Comparison of ENCODE assay signal across 8 cellular contexts in the genomic region with DNA sequence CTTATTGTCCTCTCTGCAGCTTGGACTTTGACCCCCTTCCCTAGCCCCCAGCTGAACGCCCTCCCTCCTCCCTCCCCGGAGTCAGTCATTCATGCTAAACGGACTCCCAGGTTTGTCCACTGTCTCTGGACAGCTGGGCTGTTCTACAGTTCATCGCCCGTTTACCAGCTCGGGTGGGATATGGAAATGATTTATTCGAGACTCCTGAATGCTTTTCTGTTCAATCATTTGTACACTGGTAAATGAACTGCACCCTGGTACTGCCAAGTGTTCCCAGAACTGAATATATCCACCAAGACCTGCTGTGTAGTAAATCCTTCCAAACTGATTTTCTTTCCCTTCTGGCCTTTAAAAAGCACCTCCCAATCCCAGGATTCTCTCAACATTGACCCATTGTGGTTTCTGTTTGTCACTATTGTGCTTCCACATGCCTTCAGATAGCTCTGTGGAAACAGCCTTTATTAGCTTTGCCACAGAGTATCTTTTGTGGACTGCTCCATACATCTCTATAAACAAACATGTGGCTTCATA. TPM values are rescaled to one million over a fixed set of nuclear protein-coding genes. Genes with fewer than 3 reads are reported as not detected.
DNase-seq lines count a peak whose midpoint lies in the region; ATAC-seq and TF ChIP-seq lines count a peak whose summit lies in the region.

No MANE protein-coding gene starts in this region.

- H3K4me1 Mint-ChIP-seq in type B pancreatic cell (ENCODE audit: unreplicated experiment): peaks cover 14% of the 10 kb centered on the region

- H3K27me3 ChIP-seq in IMR-90 (ENCODE audit: control insufficient read depth, insufficient read depth, low read length): peaks cover 5% of the 10 kb centered on the region
- no peaks in the 10 kb centered on the region for H3K27me3 ChIP-seq in lung (ENCODE audit: control insufficient read depth, insufficient read depth)

- no peak overlapping the region for H2BK20ac ChIP-seq in IMR-90 (ENCODE audit: low read depth, low read length)

- H3K56ac ChIP-seq in IMR-90 (ENCODE audit: extremely low read depth, insufficient read depth, low read length): no peak overlapping the region

- no peaks in the 10 kb centered on the region for H4K20me1 ChIP-seq in IMR-90 (ENCODE audit: insufficient read depth, low read length)

- TF ChIP-seq CTCF in IMR-90 (conservative IDR thresholded peaks at IDR 0.05; ENCODE audit: low read depth, low read length) (no peak), cardiac fibroblast (IDR thresholded peaks at IDR 0.05; ENCODE audit: low read depth, low read length) (no peak), lung (IDR thresholded peaks at IDR 0.05; ENCODE audit: control extremely low read depth, extremely low read depth) (no peak), type B pancreatic cell (conservative IDR thresholded peaks at IDR 0.05) (no peak)

- no peak overlapping the region for H2AK5ac ChIP-seq in IMR-90 (ENCODE audit: low read depth, low read length)

- H2BK120ac ChIP-seq in IMR-90 (ENCODE audit: low read depth, low read length): no peak overlapping the region

- no peak overlapping the region for H3K18ac ChIP-seq in IMR-90 (ENCODE audit: low read depth, low read length)

- peak overlapping the region; percentile 76 for H3K27ac Mint-ChIP-seq in type B pancreatic cell

- dilution Hi-C loops in IMR-90 (cut with HindIII; ENCODE audit: low sequenced_read_pairs, unreplicated experiment): no loop called here

- H3K27me3 Mint-ChIP-seq in type B pancreatic cell: peaks cover 4% of the 10 kb centered on the region

- peak overlapping the region; percentile 84 for H3K4me3 Mint-ChIP-seq in type B pancreatic cell

- no peak overlapping the region for H3K4ac ChIP-seq in IMR-90 (ENCODE audit: low read depth, low read length)

- H3K4me2 ChIP-seq in IMR-90 (ENCODE audit: low read depth, low read length): peak overlapping the region; percentile 83

- no peak overlapping the region for H4K5ac ChIP-seq in IMR-90 (ENCODE audit: low read depth, low read length)

- H3K9me1 ChIP-seq in IMR-90 (ENCODE audit: insufficient read depth, low read length): no peaks in the 10 kb centered on the region

- no peaks in the 10 kb centered on the region for H3K79me1 ChIP-seq in IMR-90 (ENCODE audit: low read depth in 1 of 2, low read length in 2 of 2)

- H3K36me3 ChIP-seq in IMR-90 (ENCODE audit: control insufficient read depth, insufficient read depth, low read length): no peaks in the 10 kb centered on the region
- no peaks in the 10 kb centered on the region for H3K36me3 ChIP-seq in lung (ENCODE audit: control insufficient read depth in 2 of 2, insufficient read depth in 2 of 2, low read length in 2 of 2)

- intact Hi-C loops in IMR-90 (cut with micrococcal nuclease): loop anchor here (10.0 kb wide), 1 partner anchor 129 kb away; no protein-coding TSS in a partner anchor

- DNase-seq in AG20443 (ENCODE audit: low spot score) (peak; percentile 10), IMR-90 (no peak), cardiac fibroblast (ENCODE audit: low read depth in 2 of 2) (peak; percentile 11 to 24), lung (ENCODE audit: low spot score) (no peak), type B pancreatic cell (ENCODE audit: extremely low spot score, unreplicated experiment) (no peak), AML-193 (lab: John Stamatoyannopoulos, UW) (no peak), NCI-H1092 treated with DMSO at 0.1 percent for 48 hours (lab: John Stamatoyannopoulos, UW) (no peak)

- TF ChIP-seq POLR2A in IMR-90 (IDR thresholded peaks at IDR 0.05; ENCODE audit: low read depth, low read length): no peak

- H3K14ac ChIP-seq in IMR-90 (replicated peaks; ENCODE audit: low read depth, low read length): no peak overlapping the region

- H2BK15ac ChIP-seq in IMR-90 (ENCODE audit: low read depth, low read length): no peak overlapping the region

- H2BK5ac ChIP-seq in IMR-90 (ENCODE audit: low read depth, low read length, poor library complexity, severe bottlenecking): no peak overlapping the region

- POLR2A ChIA-PET in IMR-90 (lab: Charles Lee; ENCODE audit: unreplicated experiment): no interaction called here

- H3K4me3 ChIP-seq in IMR-90 (ENCODE audit: insufficient read depth, low read depth, low read length) (peak overlapping the region; percentile 37), cardiac fibroblast (replicated peaks in 1 of 2; ENCODE audit: low read depth in 2 of 2, low read length in 2 of 2) (peak overlapping the region; percentile 66 to 74), lung (peak overlapping the region; percentile 16)

- no peak overlapping the region for H4K8ac ChIP-seq in IMR-90 (ENCODE audit: low read depth in 2 of 2, low read length in 2 of 2)

- no peak overlapping the region for H2AK9ac ChIP-seq in IMR-90 (replicated peaks; ENCODE audit: low read depth, low read length, poor library complexity)

- H3K9me3 Mint-ChIP-seq in type B pancreatic cell: no peaks in the 10 kb centered on the region

- H4K91ac ChIP-seq in IMR-90 (ENCODE audit: insufficient read depth, low read depth, low read length): no peak overlapping the region

- in situ Hi-C loops in IMR-90 (cut with MboI; ENCODE audit: low sequenced_read_pairs): no loop called here

- H3K4me1 ChIP-seq in IMR-90 (ENCODE audit: control insufficient read depth, insufficient read depth, low read length): no peaks in the 10 kb centered on the region
- H3K4me1 ChIP-seq in lung (ENCODE audit: control insufficient read depth in 2 of 2, insufficient read depth in 2 of 2, low read length in 2 of 2): peaks cover 0 to 4% of the 10 kb centered on the region in 2 donors

- H3K9me3 ChIP-seq in IMR-90 (ENCODE audit: control insufficient read depth, insufficient read depth, low read length) (no peaks in the 10 kb centered on the region), lung (ENCODE audit: control insufficient read depth in 2 of 2, insufficient read depth in 1 of 2, low read length in 1 of 2) (no peaks in the 10 kb centered on the region)

- BruUV-seq in IMR-90 (replicated peaks; lab: Mats Ljungman, UMichigan): no TSS peak

- CTCF ChIA-PET in IMR-90 (lab: Yijun Ruan, JAX): no interaction called here

- peak overlapping the region; percentile 93 for H2AFZ ChIP-seq in IMR-90 (replicated peaks; ENCODE audit: low read length, poor library complexity)

- no peak for TF ChIP-seq RAD21 in IMR-90 (IDR thresholded peaks at IDR 0.05; ENCODE audit: low read length)

- ATAC-seq in IMR-90 (ENCODE audit: low read depth): no peak; the same call in 1 of the 2 replicates
- no peak for ATAC-seq in lung (ENCODE audit: insufficient read depth, low FRiP score)
- ATAC-seq in HG03108 (IDR thresholded peaks at IDR 0.05; ENCODE audit: unreplicated experiment): no peak

- H3K9ac ChIP-seq in IMR-90 (ENCODE audit: low read depth, low read length): peak overlapping the region; percentile 19; the same call in 1 of the 2 replicates

- H3K23ac ChIP-seq in IMR-90 (ENCODE audit: low read depth, low read length): no peak overlapping the region

- WGBS in IMR-90 (ENCODE audit: extremely low coverage in 2 of 2, insufficient read length in 1 of 2), 2 experiments: no CpG with 5 or more reads among the region's 7 CpGs
- WGBS in lung, 2 donors: 6 to 9% methylated on average over 7 of the region's 7 CpGs

- no peaks in the 10 kb centered on the region for H3K36me3 Mint-ChIP-seq in type B pancreatic cell

- no peak overlapping the region; the same call in 1 of the 2 replicates for H3K27ac ChIP-seq in IMR-90 (ENCODE audit: insufficient read depth, low read length)
- peak overlapping the region; percentile 80 to 88 for H3K27ac ChIP-seq in lung (ENCODE audit: low read depth in 1 of 2, low read length in 1 of 2)

TF ChIP-seq in IMR-90, 13 proteins besides CTCF, POLR2A, EP300 and RAD21:
- TF ChIP-seq CEBPB (IDR thresholded peaks at IDR 0.05; ENCODE audit: low read depth, low read length) (no peak), RFX5 (IDR thresholded peaks at IDR 0.05; ENCODE audit: low read depth, low read length) (no peak), BHLHE40 (IDR thresholded peaks at IDR 0.05; ENCODE audit: low read depth, low read length) (no peak)
- TF ChIP-seq, protein P1, sequence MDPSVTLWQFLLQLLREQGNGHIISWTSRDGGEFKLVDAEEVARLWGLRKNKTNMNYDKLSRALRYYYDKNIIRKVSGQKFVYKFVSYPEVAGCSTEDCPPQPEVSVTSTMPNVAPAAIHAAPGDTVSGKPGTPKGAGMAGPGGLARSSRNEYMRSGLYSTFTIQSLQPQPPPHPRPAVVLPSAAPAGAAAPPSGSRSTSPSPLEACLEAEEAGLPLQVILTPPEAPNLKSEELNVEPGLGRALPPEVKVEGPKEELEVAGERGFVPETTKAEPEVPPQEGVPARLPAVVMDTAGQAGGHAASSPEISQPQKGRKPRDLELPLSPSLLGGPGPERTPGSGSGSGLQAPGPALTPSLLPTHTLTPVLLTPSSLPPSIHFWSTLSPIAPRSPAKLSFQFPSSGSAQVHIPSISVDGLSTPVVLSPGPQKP (IDR thresholded peaks at IDR 0.05; ENCODE audit: borderline replicate concordance, low read depth, low read length): no peak

RNA-seq across cellular contexts. Expression of a gene that starts 0.8 kb away (rescaled TPM):
- total RNA-seq in IMR-90 (2012; rRNA removed) (1.1 TPM in 2 replicates), lung (10 to 100 TPM; 21.0 to 36.5 TPM), type B pancreatic cell (ENCODE audit: low replicate concordance) (25.7 and 28.5 TPM in 2 replicates)
- polyA plus RNA-seq in IMR-90 (2012; rRNA removed) (0.34 and 0.38 TPM in 2 replicates), lung (1 to 10 TPM; 5.2 to 5.6 TPM)
- 0.02 and 0.05 TPM in 2 replicates for polyA plus RNA-seq in IMR-90 (2012; cell fraction: cytosol; rRNA removed)
- polyA plus RNA-seq in IMR-90 (2012; cell fraction: nucleus; rRNA removed; ENCODE audit: low replicate concordance): 0.09 and 0.73 TPM in 2 replicates

Comparison
In these comparisons a context has a peak if more than half of its experiments do, and no peak if none do; other contexts are left out.
1. DNase-seq: peak in AG20443 (single experiment) and cardiac fibroblast (2 of 2); none in IMR-90 (single experiment), lung (single experiment), type B pancreatic cell (single experiment), AML-193 (0 of 2) and NCI-H1092 treated with DMSO at 0.1 percent for 48 hours (single experiment).
2. H3K4me3 ChIP-seq: peak in every context shown above with its lines; median percentile 70 in cardiac fibroblast; 37 in IMR-90; 16 in lung.
3. RNA of a gene that starts 0.8 kb away (total RNA-seq): 21.0 to 36.5 TPM in lung and 25.7 to 28.5 TPM in type B pancreatic cell; 1.1 TPM in IMR-90; every median in the first group is over 10 times any median in the second.